Comparison of ENCODE assay signal across 8 cellular contexts in genomic region chr3:195960971-195961760, GRCh38. TPM values are rescaled to one million over a fixed set of nuclear protein-coding genes. Genes with fewer than 3 reads are reported as not detected.
A peak's percentile ranks its signal among the peaks of the same experiment; 100 is the strongest.
DNase-seq lines count a peak whose midpoint lies in the region; ATAC-seq and TF ChIP-seq lines count a peak whose summit lies in the region.
"Not testable (repeated sequence)": the region's sequence is repeated elsewhere in the genome, so short reads cannot be mapped to it uniquely, and the experiment has no call there.

No MANE protein-coding gene starts in this region.

- H3K36me3 Mint-ChIP-seq in Caco-2 (ENCODE audit: insufficient read depth, unreplicated experiment) = peaks cover 74% of the 10 kb centered on the region
- peaks cover 41% of the 10 kb centered on the region for H3K36me3 Mint-ChIP-seq in activated CD8-positive, alpha-beta T cell treated with anti-CD3 and anti-CD28 coated beads for 36 hours (ENCODE audit: low read depth)
- H3K36me3 Mint-ChIP-seq in activated naive CD8-positive, alpha-beta T cell treated with anti-CD3 and anti-CD28 coated beads for 36 hours = peaks cover 28% of the 10 kb centered on the region
- peaks cover 18% of the 10 kb centered on the region for H3K36me3 Mint-ChIP-seq in natural killer cell treated with Interleukin-12 subunit alpha and Interleukin-12 subunit beta and Interleukin-15 and Interleukin-18, amount 100 ng/mL, for 72 hours

- H3K27me3 ChIP-seq in Caco-2 (replicated peaks; ENCODE audit: control insufficient read depth, insufficient read depth, low read length) = not testable (repeated sequence)

- DNase-seq in Caco-2 (peak; percentile 47 to 63), HT1080 (ENCODE audit: low read depth) (peak; percentile 31), SK-MEL-5 (ENCODE audit: low read depth, low spot score) (peak; percentile 57), fibroblast of villous mesenchyme (ENCODE audit: low read depth) (peak; percentile 3)
- peak; percentile 68 for DNase-seq in activated CD8-positive, alpha-beta T cell treated with anti-CD3 and anti-CD28 coated beads for 36 hours
- peak; percentile 54 for DNase-seq in activated naive CD8-positive, alpha-beta T cell treated with anti-CD3 and anti-CD28 coated beads for 36 hours
- DNase-seq in natural killer cell treated with Interleukin-12 subunit alpha and Interleukin-12 subunit beta and Interleukin-15 and Interleukin-18, amount 100 ng/mL, for 72 hours (ENCODE audit: low spot score) = not testable (repeated sequence)
- DNase-seq in stimulated activated CD8-positive, alpha-beta memory T cell treated with anti-CD3 and anti-CD28 coated beads, Interleukin-4, amount 100 ng/mL, for 48 hours = peak; percentile 65

- POLR2A ChIA-PET in Caco-2 (lab: Charles Lee); activated CD8-positive, alpha-beta T cell treated with anti-CD3 and anti-CD28 coated beads for 36 hours (lab: Charles Lee): not testable (repeated sequence)

- CTCF ChIA-PET in Caco-2 (lab: Charles Lee) = not testable (repeated sequence)
- CTCF ChIA-PET in activated CD8-positive, alpha-beta T cell treated with anti-CD3 and anti-CD28 coated beads for 36 hours (lab: Charles Lee) = interaction anchor here (1.2 kb wide), 1 partner anchor 67 kb away, joined by 3 read pairs; no protein-coding TSS in a partner anchor

- H3K4me1 ChIP-seq in Caco-2 = not testable (repeated sequence)

- not testable (repeated sequence) for H3K9me3 ChIP-seq in Caco-2

- ATAC-seq in activated CD8-positive, alpha-beta T cell treated with anti-CD3 and anti-CD28 coated beads for 36 hours = peak; percentile 63
- peak in 1 of 2 donors; percentile 41 for ATAC-seq in natural killer cell treated with Interleukin-12 subunit alpha and Interleukin-12 subunit beta and Interleukin-15 and Interleukin-18, amount 100 ng/mL, for 72 hours

- intact Hi-C loops in Caco-2 (cut with micrococcal nuclease; ENCODE audit: unreplicated experiment); activated CD8-positive, alpha-beta T cell treated with anti-CD3 and anti-CD28 coated beads for 36 hours (cut with micrococcal nuclease): not testable (repeated sequence)

- H3K4me1 Mint-ChIP-seq in Caco-2 (ENCODE audit: low read depth, unreplicated experiment); activated naive CD8-positive, alpha-beta T cell treated with anti-CD3 and anti-CD28 coated beads for 36 hours: not testable (repeated sequence)
- peaks cover 14% of the 10 kb centered on the region for H3K4me1 Mint-ChIP-seq in activated CD8-positive, alpha-beta T cell treated with anti-CD3 and anti-CD28 coated beads for 36 hours (ENCODE audit: low read depth)
- peaks cover 17 to 19% of the 10 kb centered on the region in 2 donors for H3K4me1 Mint-ChIP-seq in natural killer cell treated with Interleukin-12 subunit alpha and Interleukin-12 subunit beta and Interleukin-15 and Interleukin-18, amount 100 ng/mL, for 72 hours (ENCODE audit: low read depth in 2 of 2)

- not testable (repeated sequence) for H3K36me3 ChIP-seq in Caco-2 (ENCODE audit: control insufficient read depth, insufficient read depth, low read length)

- not testable (repeated sequence) for H3K4me3 Mint-ChIP-seq in Caco-2 (ENCODE audit: unreplicated experiment); activated CD8-positive, alpha-beta T cell treated with anti-CD3 and anti-CD28 coated beads for 36 hours; activated naive CD8-positive, alpha-beta T cell treated with anti-CD3 and anti-CD28 coated beads for 36 hours; natural killer cell treated with Interleukin-12 subunit alpha and Interleukin-12 subunit beta and Interleukin-15 and Interleukin-18, amount 100 ng/mL, for 72 hours

- BruUV-seq in Caco-2 (replicated peaks; lab: Mats Ljungman, UMichigan) = not testable (repeated sequence)

- not testable (repeated sequence) for H3K27ac Mint-ChIP-seq in Caco-2 (ENCODE audit: unreplicated experiment); activated CD8-positive, alpha-beta T cell treated with anti-CD3 and anti-CD28 coated beads for 36 hours
- H3K27ac Mint-ChIP-seq in activated naive CD8-positive, alpha-beta T cell treated with anti-CD3 and anti-CD28 coated beads for 36 hours = peak overlapping the region; percentile 65
- peak overlapping the region; percentile 26 to 57 for H3K27ac Mint-ChIP-seq in natural killer cell treated with Interleukin-12 subunit alpha and Interleukin-12 subunit beta and Interleukin-15 and Interleukin-18, amount 100 ng/mL, for 72 hours

- not testable (repeated sequence) for H3K27me3 Mint-ChIP-seq in Caco-2 (ENCODE audit: insufficient read depth, unreplicated experiment); activated CD8-positive, alpha-beta T cell treated with anti-CD3 and anti-CD28 coated beads for 36 hours; activated naive CD8-positive, alpha-beta T cell treated with anti-CD3 and anti-CD28 coated beads for 36 hours; natural killer cell treated with Interleukin-12 subunit alpha and Interleukin-12 subunit beta and Interleukin-15 and Interleukin-18, amount 100 ng/mL, for 72 hours

- in situ Hi-C loops in SK-MEL-5 (cut with HindIII; ENCODE audit: low pct_unique_long_range_greater_than_20kb, low sequenced_read_pairs) = not testable (repeated sequence)

- not testable (repeated sequence) for H3K4me3 ChIP-seq in Caco-2 (ENCODE audit: low read depth, low read length); fibroblast of villous mesenchyme (ENCODE audit: low read depth, low read length)

- peaks cover 11% of the 10 kb centered on the region for H3K9me3 Mint-ChIP-seq in Caco-2 (ENCODE audit: unreplicated experiment)
- not testable (repeated sequence) for H3K9me3 Mint-ChIP-seq in activated CD8-positive, alpha-beta T cell treated with anti-CD3 and anti-CD28 coated beads for 36 hours; activated naive CD8-positive, alpha-beta T cell treated with anti-CD3 and anti-CD28 coated beads for 36 hours; natural killer cell treated with Interleukin-12 subunit alpha and Interleukin-12 subunit beta and Interleukin-15 and Interleukin-18, amount 100 ng/mL, for 72 hours

- TF ChIP-seq CTCF in Caco-2 (IDR thresholded peaks at IDR 0.05; ENCODE audit: insufficient read depth in 1 of 2, low read depth in 1 of 2, low read length in 1 of 2, severe bottlenecking in 1 of 2, unreplicated experiment in 1 of 2); activated CD8-positive, alpha-beta T cell treated with anti-CD3 and anti-CD28 coated beads for 36 hours (IDR thresholded peaks at IDR 0.05); fibroblast of villous mesenchyme (IDR thresholded peaks at IDR 0.05; ENCODE audit: insufficient read depth, low read depth, low read length): not testable (repeated sequence)

RNA-seq across cellular contexts. Expression of gene TNK2, which starts 52.8 kb away (rescaled TPM):
- total RNA-seq in Caco-2 (2022) (36.0 and 37.9 TPM in 2 replicates), fibroblast of villous mesenchyme (8.4 and 12.1 TPM in 2 replicates)
- 31.7 and 33.3 TPM in 2 replicates for total RNA-seq in HT1080 (2014; rRNA removed; shearing (Covaris generic))
- 23.3 and 25.5 TPM in 2 replicates for polyA plus RNA-seq in HT1080 (2015; cell fraction: cytosol; rRNA removed)
- 114 and 124 TPM in 2 replicates for polyA plus RNA-seq in HT1080 (2015; cell fraction: nucleus; rRNA removed)
- 7.9 and 9.0 TPM in 2 replicates for total RNA-seq in SK-MEL-5 (2014; rRNA removed; shearing (Covaris generic))
- 24.5 and 34.4 TPM in 2 replicates for polyA plus RNA-seq in SK-MEL-5 (2015; cell fraction: cytosol; rRNA removed)
- 46.3 and 83.6 TPM in 2 replicates for polyA plus RNA-seq in SK-MEL-5 (2015; cell fraction: nucleus; rRNA removed)
- 10 to 100 TPM; 41.9 to 43.0 TPM for total RNA-seq in activated CD8-positive, alpha-beta T cell treated with anti-CD3 and anti-CD28 coated beads for 36 hours
- 10 to 100 TPM; 34.6 to 35.1 TPM for total RNA-seq in activated naive CD8-positive, alpha-beta T cell treated with anti-CD3 and anti-CD28 coated beads for 36 hours
- 100 to 1,000 TPM in 1 of 2 donors, 10 to 100 TPM in 1; 63.5 to 116 TPM for total RNA-seq in natural killer cell treated with Interleukin-12 subunit alpha and Interleukin-12 subunit beta and Interleukin-15 and Interleukin-18, amount 100 ng/mL, for 72 hours
